ENCODE assay signal across 8 cellular contexts in the genomic region with DNA sequence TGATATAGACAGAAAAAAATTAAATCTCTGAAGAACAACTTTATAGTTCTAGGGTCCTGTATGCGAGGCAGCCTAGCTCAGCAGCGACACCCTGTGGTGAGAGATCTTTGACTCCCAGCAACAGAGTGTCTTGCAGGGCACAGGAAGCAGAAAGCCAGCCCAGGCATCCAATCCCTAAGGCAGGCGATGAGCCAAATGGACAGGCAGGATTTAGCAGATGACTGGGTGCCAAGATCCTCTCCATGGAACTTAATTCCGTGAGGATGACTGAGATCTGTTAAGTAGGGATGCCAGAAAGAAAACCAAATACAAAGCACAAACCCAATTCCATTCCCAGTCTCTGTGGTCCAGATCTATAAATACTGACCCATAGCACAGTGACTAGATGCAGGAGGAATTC. TPM values are rescaled to one million over a fixed set of nuclear protein-coding genes. Genes with fewer than 3 reads are reported as not detected.
DNase-seq lines count a peak whose midpoint lies in the region; ATAC-seq and TF ChIP-seq lines count a peak whose summit lies in the region.

No MANE protein-coding gene starts in this region.

- peaks cover 6% of the 10 kb centered on the region for H3K36me3 Mint-ChIP-seq in activated CD4-positive, alpha-beta memory T cell treated with anti-CD3 and anti-CD28 coated beads for 36 hours

- no peaks in the 10 kb centered on the region for H3K27me3 ChIP-seq in dorsolateral prefrontal cortex

- intact Hi-C loops in activated CD4-positive, alpha-beta memory T cell treated with anti-CD3 and anti-CD28 coated beads for 36 hours (cut with micrococcal nuclease), result loop anchor here (1.0 to 5.0 kb wide), 4 partner anchors 179 to 423 kb away; no protein-coding TSS in a partner anchor
- intact Hi-C loops in dorsolateral prefrontal cortex (cut with DNase I), result loop anchor here (5.0 to 10.0 kb wide), 3 partner anchors 180 to 503 kb away; no protein-coding TSS in a partner anchor

- TF ChIP-seq CTCF in dorsolateral prefrontal cortex (IDR thresholded peaks at IDR 0.05 in 54 of 56, conservative IDR thresholded peaks at IDR 0.05 in 2 of 56; ENCODE audit: low read depth in 1 of 56, partially characterized antibody in 56 of 56), result peak; percentile 63 to 99 (median 94)

- CTCF ChIA-PET in HEK293T (lab: Yijun Ruan, JAX), result interaction anchor here (0.6 to 1.3 kb wide), 5 partner anchors 10 to 297 kb away, joined by 3 to 8 read pairs (median 6); no protein-coding TSS in a partner anchor
- CTCF ChIA-PET in activated CD4-positive, alpha-beta memory T cell treated with anti-CD3 and anti-CD28 coated beads for 36 hours (lab: Charles Lee), result interaction anchor here (0.6 to 8.5 kb wide), 12 partner anchors 8 to 422 kb away, joined by 3 to 97 read pairs (median 4); no protein-coding TSS in a partner anchor

- H3K4me1 Mint-ChIP-seq in activated CD4-positive, alpha-beta memory T cell treated with anti-CD3 and anti-CD28 coated beads for 36 hours (ENCODE audit: low read depth), result peaks cover 7% of the 10 kb centered on the region

- POLR2A ChIA-PET in HEK293T (lab: Yijun Ruan, JAX), result no interaction called here
- POLR2A ChIA-PET in activated CD4-positive, alpha-beta memory T cell treated with anti-CD3 and anti-CD28 coated beads for 36 hours (lab: Charles Lee), result no interaction called here

- H3K27ac Mint-ChIP-seq in activated CD4-positive, alpha-beta memory T cell treated with anti-CD3 and anti-CD28 coated beads for 36 hours, result no peak overlapping the region

- H3K4me3 Mint-ChIP-seq in activated CD4-positive, alpha-beta memory T cell treated with anti-CD3 and anti-CD28 coated beads for 36 hours, result no peak overlapping the region

- no peak overlapping the region for H3K27ac ChIP-seq in dorsolateral prefrontal cortex

- H3K27me3 Mint-ChIP-seq in activated CD4-positive, alpha-beta memory T cell treated with anti-CD3 and anti-CD28 coated beads for 36 hours, result no peaks in the 10 kb centered on the region

- ATAC-seq in GM19023 (IDR thresholded peaks at IDR 0.05; ENCODE audit: unreplicated experiment), result no peak

- DNase-seq in C1 segment of cervical spinal cord (lab: John Stamatoyannopoulos, UW) (peak in 12 of 14 donors; percentile 8 to 86 (median 63)), HEK293T (ENCODE audit: extremely low spot score) (peak; percentile 85), NCI-H774 (lab: John Stamatoyannopoulos, UW) (peak; percentile 67), dorsolateral prefrontal cortex (peak; percentile 81 to 95 (median 86)), lung microvascular endothelial cell (ENCODE audit: low read depth in 2 of 2) (peak; percentile 84 to 85)
- DNase-seq in activated CD4-positive, alpha-beta memory T cell treated with anti-CD3 and anti-CD28 coated beads for 36 hours, result peak; percentile 84
- DNase-seq in stimulated activated CD8-positive, alpha-beta memory T cell treated with anti-CD3 and anti-CD28 coated beads, Interleukin-12 subunit alpha, Interleukin-12 subunit beta, amount 100 ng/mL, for 4 hours (ENCODE audit: low read depth), result peak; percentile 34

- H3K9me3 Mint-ChIP-seq in activated CD4-positive, alpha-beta memory T cell treated with anti-CD3 and anti-CD28 coated beads for 36 hours, result no peaks in the 10 kb centered on the region

- no peak overlapping the region for H3K4me3 ChIP-seq in dorsolateral prefrontal cortex

TF ChIP-seq in HEK293T, 16 proteins besides CTCF, POLR2A, EP300 and RAD21:
- TF ChIP-seq, protein P1, sequence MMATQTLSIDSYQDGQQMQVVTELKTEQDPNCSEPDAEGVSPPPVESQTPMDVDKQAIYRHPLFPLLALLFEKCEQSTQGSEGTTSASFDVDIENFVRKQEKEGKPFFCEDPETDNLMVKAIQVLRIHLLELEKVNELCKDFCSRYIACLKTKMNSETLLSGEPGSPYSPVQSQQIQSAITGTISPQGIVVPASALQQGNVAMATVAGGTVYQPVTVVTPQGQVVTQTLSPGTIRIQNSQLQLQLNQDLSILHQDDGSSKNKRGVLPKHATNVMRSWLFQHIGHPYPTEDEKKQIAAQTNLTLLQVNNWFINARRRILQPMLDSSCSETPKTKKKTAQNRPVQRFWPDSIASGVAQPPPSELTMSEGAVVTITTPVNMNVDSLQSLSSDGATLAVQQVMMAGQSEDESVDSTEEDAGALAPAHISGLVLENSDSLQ (IDR thresholded peaks at IDR 0.05), result no peak
- TF ChIP-seq HDGF (IDR thresholded peaks at IDR 0.05; ENCODE audit: borderline replicate concordance) (no peak), ARNT (IDR thresholded peaks at IDR 0.05) (no peak), CTBP1 (IDR thresholded peaks at IDR 0.05; ENCODE audit: borderline replicate concordance) (no peak), SP1 (IDR thresholded peaks at IDR 0.05) (no peak), LEF1 (IDR thresholded peaks at IDR 0.05; ENCODE audit: borderline replicate concordance) (no peak), FOXA1 (IDR thresholded peaks at IDR 0.05) (no peak), FOXK2 (IDR thresholded peaks at IDR 0.05) (no peak), ZNF384 (IDR thresholded peaks at IDR 0.05) (no peak), BHLHE40 (IDR thresholded peaks at IDR 0.05; ENCODE audit: borderline replicate concordance) (no peak), TARDBP (IDR thresholded peaks at IDR 0.05) (no peak)
TF ChIP-seq in HEK293T: peak in this region for 0.

RNA-seq across cellular contexts. Expression of a gene that starts 38.8 kb away (rescaled TPM):
- total RNA-seq in activated CD4-positive, alpha-beta memory T cell treated with anti-CD3 and anti-CD28 coated beads for 36 hours, result 10 to 100 TPM; 12.7 to 17.5 TPM
- total RNA-seq in dorsolateral prefrontal cortex (10 to 100 TPM; 18.7 to 38.4 (median 25.9) TPM), lung microvascular endothelial cell (12.3 and 12.4 TPM in 2 replicates)

Comparison
In these comparisons a context has a peak if more than half of its experiments do, and no peak if none do; other contexts are left out.
1. DNase-seq: peak in every context shown above with its lines; median percentile 86 in dorsolateral prefrontal cortex; 85 in HEK293T; 84 in lung microvascular endothelial cell; 84 in activated CD4-positive, alpha-beta memory T cell treated with anti-CD3 and anti-CD28 coated beads for 36 hours; 67 in NCI-H774; 63 in C1 segment of cervical spinal cord; 34 in stimulated activated CD8-positive, alpha-beta memory T cell treated with anti-CD3 and anti-CD28 coated beads, Interleukin-12 subunit alpha, Interleukin-12 subunit beta, amount 100 ng/mL, for 4 hours.